9 cellular contexts compared by ENCODE assay signal in the genomic region with DNA sequence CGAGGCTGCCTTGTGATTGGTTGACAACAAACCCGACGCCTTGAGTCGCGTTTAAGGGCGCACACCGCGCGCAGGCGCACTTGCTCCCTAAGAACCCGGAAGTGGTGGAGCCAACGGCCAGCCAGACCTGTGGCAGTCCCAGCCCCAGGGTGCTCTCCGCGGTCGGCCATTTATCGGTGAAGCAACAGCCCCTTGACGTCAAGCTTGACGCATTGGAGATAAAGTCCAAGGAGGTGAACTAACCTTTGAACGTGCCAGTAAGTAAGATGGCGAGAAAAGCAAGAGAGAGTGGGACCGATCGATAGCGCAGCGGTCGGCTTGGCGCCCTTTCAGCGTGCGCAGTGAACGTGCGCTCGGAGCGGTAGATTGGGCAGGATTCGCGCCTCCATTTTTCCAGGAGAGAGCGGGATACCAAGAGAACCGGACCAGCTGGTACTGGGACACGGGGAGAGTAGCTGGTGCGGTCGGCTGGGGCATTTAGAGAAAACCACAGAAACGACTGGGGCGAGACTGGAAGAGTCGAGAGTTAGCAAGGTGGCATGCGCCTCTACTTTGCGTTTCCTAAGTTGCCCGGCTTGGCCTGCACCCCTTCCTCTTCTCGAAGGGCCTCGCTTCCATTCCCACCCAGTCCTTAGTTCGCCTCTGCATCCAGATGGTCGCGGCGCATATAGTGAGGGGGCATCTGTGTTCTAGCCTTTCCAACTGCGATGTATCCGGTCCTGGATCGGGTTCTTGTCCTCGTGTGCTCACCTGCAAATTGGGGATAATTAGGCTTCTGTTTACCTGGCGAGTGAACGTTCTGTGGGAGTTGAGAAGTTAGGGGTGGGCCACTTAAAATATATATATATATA. TPM values are rescaled to one million over a fixed set of nuclear protein-coding genes. Genes with fewer than 3 reads are reported as not detected.
DNase-seq lines count a peak whose midpoint lies in the region; ATAC-seq and TF ChIP-seq lines count a peak whose summit lies in the region.
"Had no signal": no experiment of that assay in that cellular context is flagged by ENCODE, and none has a peak within 500 bp of the region (broad histone marks: within the 10 kb centered on the region; RNA-seq: fewer than 3 reads in every experiment).

A gene (plus strand): TSS at position 364 of the 851 bp plus-strand sequence. CDS start 2,908 bp downstream, outside the sequence.

- H3K4me3 ChIP-seq in choroid plexus epithelial cell (ENCODE audit: low read depth, low read length), result peak within 1 kb of the TSS; percentile 76

- POLR2A ChIA-PET in activated CD4-positive, alpha-beta T cell treated with anti-CD3 and anti-CD28 coated beads for 36 hours (lab: Charles Lee), result interaction anchor here (0.5 to 2.3 kb wide), 6 partner anchors 10 to 62 kb away, joined by 3 to 6 read pairs (median 4); a partner anchor contains a TSS

- intact Hi-C loops in activated CD4-positive, alpha-beta T cell treated with anti-CD3 and anti-CD28 coated beads for 36 hours (cut with DNase I, micrococcal nuclease), result loop anchor here (1.0 kb wide), 4 partner anchors 8 to 76 kb away; a partner anchor contains a TSS

- H3K36me3 Mint-ChIP-seq in activated CD4-positive, alpha-beta T cell treated with anti-CD3 and anti-CD28 coated beads for 36 hours (ENCODE audit: low read depth), result peaks cover 60% of the 10 kb centered on the region

- H3K27ac Mint-ChIP-seq in activated CD4-positive, alpha-beta T cell treated with anti-CD3 and anti-CD28 coated beads for 36 hours, result no peak within 1 kb of the TSS
- H3K27ac Mint-ChIP-seq: nephron had no signal

- TF ChIP-seq CTCF in choroid plexus epithelial cell (conservative IDR thresholded peaks at IDR 0.05; ENCODE audit: low read depth, low read length), result no peak

- CTCF ChIA-PET in activated CD4-positive, alpha-beta T cell treated with anti-CD3 and anti-CD28 coated beads for 36 hours (lab: Charles Lee), result interaction anchor here (0.7 to 1.9 kb wide), 8 partner anchors 19 to 92 kb away, joined by 3 to 6 read pairs (median 4); a partner anchor contains a TSS

- peaks cover 43% of the 10 kb centered on the region for H3K4me1 Mint-ChIP-seq in activated CD4-positive, alpha-beta T cell treated with anti-CD3 and anti-CD28 coated beads for 36 hours

- ATAC-seq in HG03442 (IDR thresholded peaks at IDR 0.05; ENCODE audit: unreplicated experiment), result peak; percentile 91
- peak; percentile 90 for ATAC-seq in activated CD4-positive, alpha-beta T cell treated with anti-CD3 and anti-CD28 coated beads for 36 hours

- H3K9me3 Mint-ChIP-seq in activated CD4-positive, alpha-beta T cell treated with anti-CD3 and anti-CD28 coated beads for 36 hours (ENCODE audit: low read depth), result no peaks in the 10 kb centered on the region
- H3K9me3 Mint-ChIP-seq: nephron had no signal

- H3K27me3 Mint-ChIP-seq in activated CD4-positive, alpha-beta T cell treated with anti-CD3 and anti-CD28 coated beads for 36 hours, result no peaks in the 10 kb centered on the region

- DNase-seq in AML-193 (lab: John Stamatoyannopoulos, UW) (peak; percentile 97 to 98), GM19238 (ENCODE audit: insufficient read length, low spot score) (peak; percentile 98), NCI-H524 (lab: John Stamatoyannopoulos, UW) (peak; percentile 98 to 99), choroid plexus epithelial cell (ENCODE audit: low read depth) (peak; percentile 100), kidney glomerular epithelial cell (lab: John Stamatoyannopoulos, UW) (peak; percentile 98)
- peak; percentile 100 for DNase-seq in activated CD4-positive, alpha-beta T cell treated with anti-CD3 and anti-CD28 coated beads for 36 hours
- peak; percentile 93 to 99 (median 98) for DNase-seq in stimulated activated CD4-positive, alpha-beta T cell treated with anti-CD3 and anti-CD28 coated beads, Interleukin-1b, Interleukin-23, amount 100 ng/mL, for 24 hours (ENCODE audit: low read depth in 4 of 4, low spot score in 1 of 4)

- H3K4me3 Mint-ChIP-seq in activated CD4-positive, alpha-beta T cell treated with anti-CD3 and anti-CD28 coated beads for 36 hours, result no peak within 1 kb of the TSS
- H3K4me3 Mint-ChIP-seq: nephron had no signal

RNA-seq across cellular contexts. Expression of the gene that starts here (rescaled TPM):
- 10 to 100 TPM; 62.0 to 84.2 TPM for total RNA-seq in activated CD4-positive, alpha-beta T cell treated with anti-CD3 and anti-CD28 coated beads for 36 hours

Comparison
In these comparisons a context has a peak if more than half of its experiments do, and no peak if none do; other contexts are left out.
1. Peak in every context shown above with its lines: DNase-seq, ATAC-seq and H3K4me3 ChIP-seq.